ENCODE assay signal across 8 cellular contexts in genomic region chr12:6752181-6752930, GRCh38. TPM values are rescaled to one million over a fixed set of nuclear protein-coding genes. Genes with fewer than 3 reads are reported as not detected.
DNase-seq lines count a peak whose midpoint lies in the region; ATAC-seq, FAIRE-seq and TF ChIP-seq lines count a peak whose summit lies in the region.

No MANE protein-coding gene starts in this region.

- H3K36me3 ChIP-seq in body of pancreas (replicated peaks in 1 of 2; ENCODE audit: insufficient read depth in 1 of 2, low read depth in 2 of 2): peaks cover 19 to 28% of the 10 kb centered on the region in 2 donors
- H3K36me3 ChIP-seq in smooth muscle cell (ENCODE audit: low read depth): peaks cover 9% of the 10 kb centered on the region

- H3K79me2 ChIP-seq in smooth muscle cell (ENCODE audit: low read depth): peaks cover 26% of the 10 kb centered on the region

- peak overlapping the region; percentile 54 to 81 for H3K4me3 ChIP-seq in body of pancreas
- H3K4me3 ChIP-seq in smooth muscle cell: peak overlapping the region; percentile 88

- no peak for FAIRE-seq in H54 (lab: Jason Lieb, UNC)

- H3K27me3 ChIP-seq in body of pancreas (no peaks in the 10 kb centered on the region), smooth muscle cell (ENCODE audit: low read depth) (no peaks in the 10 kb centered on the region)

- in situ Hi-C loops in ACHN (cut with HindIII; ENCODE audit: low pct_ligation_motif_present, low pct_unique_long_range_greater_than_20kb, low sequenced_read_pairs): no loop called here

- peak overlapping the region; percentile 95 to 98 (median 96) for H3K27ac ChIP-seq in body of pancreas
- H3K27ac ChIP-seq in smooth muscle cell (ENCODE audit: low read depth): peak overlapping the region; percentile 98

- peak overlapping the region; percentile 99 for H3K9ac ChIP-seq in smooth muscle cell (ENCODE audit: low read depth)

- intact Hi-C loops in body of pancreas (cut with DNase I): no loop called here

- TF ChIP-seq CTCF in body of pancreas (IDR thresholded peaks at IDR 0.05) (peak in 1 of 7 experiments; percentile 9), smooth muscle cell (IDR thresholded peaks at IDR 0.05; ENCODE audit: borderline replicate concordance, insufficient read depth, poor library complexity, severe bottlenecking) (peak; percentile 29)

- peaks cover 4% of the 10 kb centered on the region for H3F3A ChIP-seq in smooth muscle cell (ENCODE audit: low read depth)

- H3K4me2 ChIP-seq in smooth muscle cell: peak overlapping the region; percentile 91

- TF ChIP-seq POLR2A in body of pancreas (IDR thresholded peaks at IDR 0.05) (no peak), H54 (IDR thresholded peaks at IDR 0.05; ENCODE audit: low read depth, low read length) (no peak)

- ATAC-seq in GM19372 (IDR thresholded peaks at IDR 0.05; ENCODE audit: low read depth, unreplicated experiment) (peak; percentile 2), body of pancreas (no peak)

- 1 to 4% methylated on average over 14 to 25 of the region's 25 CpGs for WGBS in body of pancreas, 2 donors
- WGBS in smooth muscle cell (ENCODE audit: low lambda C conversion rate): 6% methylated on average over 19 of the region's 25 CpGs

- H3K9me3 ChIP-seq in body of pancreas: no peaks in the 10 kb centered on the region
- H3K9me3 ChIP-seq in smooth muscle cell (replicated peaks; ENCODE audit: low read depth): no peaks in the 10 kb centered on the region

- no peak overlapping the region for H2AFZ ChIP-seq in smooth muscle cell (ENCODE audit: low read depth)

- H4K20me1 ChIP-seq in smooth muscle cell (ENCODE audit: low read depth): peaks cover 29% of the 10 kb centered on the region

- DNase-seq in ACHN (peak; percentile 76), NCI-H69 (lab: John Stamatoyannopoulos, UW) (peak; percentile 77), body of pancreas (peak in 3 of 4 donors; percentile 49 to 53 (median 52)), iris pigment epithelial cell (ENCODE audit: low read depth) (peak; percentile 57), smooth muscle cell (lab: John Stamatoyannopoulos, UW; ENCODE audit: unreplicated experiment) (no peak), H54 (ENCODE audit: insufficient read length, low spot score) (no peak), NCI-H2196 (lab: John Stamatoyannopoulos, UW; ENCODE audit: unreplicated experiment) (no peak)

- H3K4me1 ChIP-seq in body of pancreas: peaks cover 21% of the 10 kb centered on the region
- peaks cover 6% of the 10 kb centered on the region for H3K4me1 ChIP-seq in smooth muscle cell (ENCODE audit: low read depth)

RNA-seq across cellular contexts. Expression of gene MLF2, which starts 0.6 kb away (rescaled TPM):
- 10 to 100 TPM; 59.4 to 76.5 TPM for total RNA-seq in body of pancreas
- 182 and 185 TPM in 2 replicates for total RNA-seq in smooth muscle cell
- 381 and 398 TPM in 2 replicates for polyA plus RNA-seq in smooth muscle cell

RNA-seq across cellular contexts. Expression of gene PTMS, which starts 13.8 kb away (rescaled TPM):
- total RNA-seq in body of pancreas (100 to 1,000 TPM in 1 of 2 donors, 10 to 100 TPM in 1; 69.5 to 109 TPM), smooth muscle cell (115 and 125 TPM in 2 replicates)
- 379 and 381 TPM in 2 replicates for polyA plus RNA-seq in smooth muscle cell

RNA-seq across cellular contexts. Expression of gene LAG3, which starts 20.0 kb away (rescaled TPM):
- total RNA-seq in body of pancreas: not detected
- total RNA-seq in smooth muscle cell: 0.18 and 1.0 TPM in 2 replicates
- polyA plus RNA-seq in smooth muscle cell: 1.7 and 3.7 TPM in 2 replicates

RNA-seq across cellular contexts. Expression of gene COPS7A, which starts 28.5 kb away (rescaled TPM):
- 10 to 100 TPM; 20.2 to 27.7 TPM for total RNA-seq in body of pancreas
- total RNA-seq in smooth muscle cell: 56.6 and 59.6 TPM in 2 replicates
- polyA plus RNA-seq in smooth muscle cell: 78.0 and 105 TPM in 2 replicates

RNA-seq across cellular contexts. Expression of gene CD4, which starts 37.0 kb away (rescaled TPM):
- total RNA-seq in body of pancreas (1 to 10 TPM; 3.0 to 5.2 TPM), smooth muscle cell (0.13 and 0.22 TPM in 2 replicates)
- 1.3 and 2.5 TPM in 2 replicates for polyA plus RNA-seq in smooth muscle cell

Comparison
In these comparisons a context has a peak if more than half of its experiments do, and no peak if none do; other contexts are left out.
1. DNase-seq: peak in ACHN (single experiment), NCI-H69 (single experiment), body of pancreas (3 of 4) and iris pigment epithelial cell (single experiment); none in smooth muscle cell (single experiment), H54 (single experiment) and NCI-H2196 (single experiment).